ENCODE assay signal across 8 cellular contexts in the genomic region with DNA sequence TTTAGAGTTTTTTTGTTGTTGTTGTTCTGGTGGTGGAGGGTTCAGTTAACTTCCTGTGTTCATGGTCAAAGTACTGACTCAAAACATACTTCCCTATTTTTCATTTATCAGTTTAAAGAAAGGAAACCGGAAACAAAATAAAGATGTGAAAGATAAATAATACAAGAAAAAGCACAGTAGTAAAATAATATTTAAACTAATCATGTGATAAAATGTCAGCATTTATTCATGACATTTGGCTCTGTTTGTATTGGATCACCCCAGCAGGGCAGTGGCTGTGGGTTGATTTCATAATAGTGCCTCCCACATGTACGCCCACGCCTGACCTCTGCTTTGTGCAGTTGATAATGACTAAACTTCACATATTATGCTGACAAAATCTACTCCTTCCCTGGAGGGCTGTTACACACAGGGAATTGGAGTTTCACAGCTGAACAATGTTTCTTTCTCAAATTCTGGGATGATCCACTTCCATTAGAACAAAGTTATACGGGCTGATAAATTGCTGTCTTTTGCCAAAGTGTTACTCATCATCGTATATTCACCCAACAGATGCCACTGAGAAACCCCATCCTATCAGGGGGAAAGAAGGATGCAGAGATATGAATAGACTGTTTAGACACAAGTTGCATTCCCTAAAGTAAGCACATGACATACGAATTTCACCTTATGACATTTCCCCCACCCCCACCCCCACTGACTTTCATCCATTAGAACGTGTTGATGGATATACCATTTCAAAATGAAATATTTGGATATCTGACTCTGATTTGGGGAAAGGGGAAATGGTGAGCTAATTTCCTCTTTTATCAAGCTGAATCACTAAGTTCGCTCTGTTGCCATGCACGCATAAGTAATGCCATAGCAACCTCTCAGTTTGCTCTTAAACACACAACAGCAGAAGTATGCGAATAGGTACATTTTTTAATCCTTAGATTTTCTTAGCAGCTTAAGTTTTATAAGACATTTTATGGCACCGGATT. TPM values are rescaled to one million over a fixed set of nuclear protein-coding genes. Genes with fewer than 3 reads are reported as not detected.
DNase-seq lines count a peak whose midpoint lies in the region; ATAC-seq and TF ChIP-seq lines count a peak whose summit lies in the region.

No MANE protein-coding gene starts in this region.

- intact Hi-C loops in heart right ventricle (cut with DNase I) = no loop called here
- intact Hi-C loops in stomach (cut with DNase I; ENCODE audit: low total_unique reads) = no loop called here
- intact Hi-C loops in PC-9 (cut with micrococcal nuclease; ENCODE audit: unreplicated experiment) = no loop called here

- H3K4me3 ChIP-seq in heart right ventricle (no peak overlapping the region), stomach (no peak overlapping the region), PC-9 (no peak overlapping the region)

- H3K4me2 ChIP-seq in PC-9 = no peak overlapping the region

- ATAC-seq in GM18868 (IDR thresholded peaks at IDR 0.05; ENCODE audit: unreplicated experiment) (peak; percentile 92), HG03108 (IDR thresholded peaks at IDR 0.05; ENCODE audit: unreplicated experiment) (peak; percentile 80), heart right ventricle (peak; percentile 56 to 93 (median 81))

- DNase-seq in A172 (ENCODE audit: low spot score) (peak; percentile 51), SKM-1 treated with dmso at 0.1 percent for 144 hours (lab: John Stamatoyannopoulos, UW; ENCODE audit: unreplicated experiment) (peak; percentile 54), heart right ventricle (peak; percentile 17 to 42), stomach (peak; percentile 56), PC-9 (no peak)
- no peak for DNase-seq in stimulated activated CD4-positive, alpha-beta T cell treated with anti-CD3 and anti-CD28 coated beads, Interleukin-12 subunit alpha, Interleukin-12 subunit beta, amount 100 ng/mL, for 4 hours

- H3K36me3 ChIP-seq in heart right ventricle = no peaks in the 10 kb centered on the region
- H3K36me3 ChIP-seq in stomach = no peaks in the 10 kb centered on the region
- H3K36me3 ChIP-seq in PC-9 (ENCODE audit: low read depth) = no peaks in the 10 kb centered on the region

- TF ChIP-seq POLR2A in stomach (IDR thresholded peaks at IDR 0.05) = no peak

- H3K79me2 ChIP-seq in PC-9 (ENCODE audit: low read depth) = no peaks in the 10 kb centered on the region

- H3K9me2 ChIP-seq in PC-9 (ENCODE audit: insufficient read depth) = no peaks in the 10 kb centered on the region

- H3K9me3 ChIP-seq in heart right ventricle (no peaks in the 10 kb centered on the region), stomach (no peaks in the 10 kb centered on the region), PC-9 (ENCODE audit: insufficient read depth, low read depth) (no peaks in the 10 kb centered on the region)

- H3F3A ChIP-seq in PC-9 (ENCODE audit: insufficient read depth, low read depth) = no peaks in the 10 kb centered on the region

- no peak overlapping the region for H2AFZ ChIP-seq in PC-9

- CTCF ChIA-PET in PC-9 (lab: Charles Lee) = interaction anchor here (0.6 kb wide), 1 partner anchor 336 kb away, joined by 4 read pairs; no protein-coding TSS in a partner anchor

- POLR2A ChIA-PET in PC-9 (lab: Charles Lee; ENCODE audit: unreplicated experiment) = no interaction called here

- TF ChIP-seq CTCF in heart right ventricle (IDR thresholded peaks at IDR 0.05) (no peak), stomach (IDR thresholded peaks at IDR 0.05) (no peak), PC-9 (conservative IDR thresholded peaks at IDR 0.05) (no peak)

- H3K4me1 ChIP-seq in heart right ventricle = peaks cover 0 to 15% (median 0%) of the 10 kb centered on the region in 9 donors
- H3K4me1 ChIP-seq in stomach = peaks cover 0 to 13% (median 0%) of the 10 kb centered on the region in 4 donors
- H3K4me1 ChIP-seq in PC-9 (replicated peaks; ENCODE audit: insufficient read depth) = no peaks in the 10 kb centered on the region

- 32 to 47% methylated on average over 11 of the region's 11 CpGs for WGBS in heart right ventricle, 2 donors
- 16 to 34% (median 22%) methylated on average over 11 of the region's 11 CpGs for WGBS in stomach, 5 donors

- H3K27me3 ChIP-seq in heart right ventricle (no peaks in the 10 kb centered on the region), stomach (no peaks in the 10 kb centered on the region), PC-9 (ENCODE audit: insufficient read depth, low read depth) (no peaks in the 10 kb centered on the region)

- BruUV-seq in PC-9 (replicated peaks; lab: Mats Ljungman, UMichigan) = no TSS peak

- TF ChIP-seq EP300 in stomach (IDR thresholded peaks at IDR 0.05) = no peak

- no peaks in the 10 kb centered on the region for H4K20me1 ChIP-seq in PC-9 (ENCODE audit: insufficient read depth)

- H3K27ac ChIP-seq in heart right ventricle = peak overlapping the region in 4 of 10 donors; percentile 41 to 74 (median 43)
- peak overlapping the region in 4 of 5 donors; percentile 47 to 72 (median 60) for H3K27ac ChIP-seq in stomach
- no peak overlapping the region for H3K27ac ChIP-seq in PC-9

RNA-seq across cellular contexts. Expression of a gene that starts 48.4 kb away (rescaled TPM):
- total RNA-seq in A172 (2014; rRNA removed; shearing (Covaris generic)) = not detected in 2 replicates
- total RNA-seq in heart right ventricle = not detected
- not detected for polyA plus RNA-seq in heart right ventricle
- not detected for total RNA-seq in stomach
- polyA plus RNA-seq in stomach = not detected
- not detected in 2 replicates for total RNA-seq in PC-9 (2021)

Comparison
In these comparisons a context has a peak if more than half of its experiments do, and no peak if none do; other contexts are left out.
1. DNase-seq: peak in A172 (single experiment), SKM-1 treated with dmso at 0.1 percent for 144 hours (single experiment), heart right ventricle (2 of 2) and stomach (single experiment); none in PC-9 (0 of 2) and stimulated activated CD4-positive, alpha-beta T cell treated with anti-CD3 and anti-CD28 coated beads, Interleukin-12 subunit alpha, Interleukin-12 subunit beta, amount 100 ng/mL, for 4 hours (single experiment).
2. Peak in every context shown above with its lines, with median percentiles within 50 percentile points of each other: ATAC-seq.